18 cellular contexts compared by ENCODE assay signal in genomic region chr12:29547844-29548243, GRCh38. TPM values are rescaled to one million over a fixed set of nuclear protein-coding genes. Genes with fewer than 3 reads are reported as not detected.
"Had no signal": no experiment of that assay in that cellular context is flagged by ENCODE, and none has a peak within 500 bp of the region (broad histone marks: within the 10 kb centered on the region; RNA-seq: fewer than 3 reads in every experiment).

No MANE protein-coding gene starts in this region.

- H3K27ac ChIP-seq: cardiac muscle cell, suprapubic skin had no signal

- H3K4me3 ChIP-seq: cardiac muscle cell, mucosa of descending colon, sigmoid colon, suprapubic skin had no signal

- DNase-seq: activated CD4-positive, alpha-beta memory T cell treated with anti-CD3 and anti-CD28 coated beads, Interleukin-2, amount 10 ng/mL, durations not matched to agents 7 days and 5 days; activated CD4-positive, alpha-beta T cell treated with anti-CD3 and anti-CD28 coated beads for 48 hours; activated CD4-positive, CD25-positive, alpha-beta regulatory T cell; activated CD8-positive, alpha-beta memory T cell treated with anti-CD3 and anti-CD28 coated beads, Interleukin-2, amount 10 ng/mL, durations not matched to agents 7 days and 5 days; activated naive CD4-positive, alpha-beta T cell; activated naive CD8-positive, alpha-beta T cell treated with anti-CD3 and anti-CD28 coated beads for 36 hours; amygdala; effector CD8-positive, alpha-beta T cell; mucosa of descending colon; sigmoid colon; stimulated activated CD4-positive, alpha-beta T cell treated with anti-CD3 and anti-CD28 coated beads, Interleukin-2, amount 100 ng/mL, for 24 hours; stimulated activated naive CD8-positive, alpha-beta T cell treated with anti-CD3 and anti-CD28 coated beads, Interleukin-15, Interleukin-2, amounts not matched to agents 100 U/mL and 50 U/mL, for 24 hours; T-helper 9 cell had no signal

- H3K9me3 ChIP-seq: mucosa of descending colon, sigmoid colon, suprapubic skin had no signal

- ATAC-seq: activated CD8-positive, alpha-beta memory T cell treated with anti-CD3 and anti-CD28 coated beads, Interleukin-2, amount 10 ng/mL, durations not matched to agents 7 days and 5 days; esophagus mucosa; mucosa of descending colon; natural killer cell treated with Interleukin-12 subunit alpha and Interleukin-12 subunit beta and Interleukin-15 and Interleukin-18, amount 100 ng/mL, for 72 hours; stimulated activated naive CD8-positive, alpha-beta T cell treated with anti-CD3 and anti-CD28 coated beads, Interleukin-15, Interleukin-2, amounts not matched to agents 100 U/mL and 50 U/mL, for 24 hours had no signal

- H3K27me3 ChIP-seq: cardiac muscle cell, sigmoid colon, suprapubic skin had no signal

- H3K36me3 ChIP-seq: cardiac muscle cell, sigmoid colon, suprapubic skin had no signal

RNA-seq across cellular contexts. Expression of gene OVCH1, which starts 50.4 kb away (rescaled TPM):
- polyA plus RNA-seq: cardiac muscle cell, liver had no signal
